Comparison of ENCODE assay signal across 1 cellular context in the genomic region with DNA sequence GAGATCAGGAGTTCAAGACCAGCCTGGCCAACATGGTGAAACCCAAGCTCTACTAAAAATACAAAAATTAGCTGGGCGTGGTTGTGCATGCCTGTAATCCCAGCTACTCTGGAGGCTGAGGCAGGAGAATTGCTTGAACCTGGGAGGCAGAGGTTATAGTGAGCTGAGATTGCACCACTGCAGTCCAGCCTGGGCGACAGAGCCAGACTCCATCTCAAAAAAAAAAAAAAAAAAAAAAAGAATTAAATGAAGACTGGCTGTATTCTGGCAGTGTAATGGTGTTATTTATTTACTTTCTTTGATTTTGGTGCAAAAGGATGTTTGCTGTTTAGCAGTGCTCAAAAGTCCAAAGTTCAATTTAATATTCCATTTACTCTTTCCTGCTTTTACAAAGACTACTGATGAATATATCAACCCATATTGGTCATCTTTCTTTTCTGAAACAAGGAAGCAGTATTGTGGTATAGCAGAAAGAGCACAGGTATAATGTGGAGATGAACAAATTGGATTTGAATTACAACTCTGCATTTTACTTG.
TF ChIP-seq lines count a peak whose summit lies in the region.
"Not testable (repeated sequence)": the region's sequence is repeated elsewhere in the genome, so short reads cannot be mapped to it uniquely, and the experiment has no call there.

No MANE protein-coding gene starts in this region.

TF ChIP-seq in HepG2, 621 proteins besides CTCF, POLR2A, EP300 and RAD21 (continued from another document):
- 0 out of 2 replicates have a peak, but pooled peaks have one; percentile 11 for TF ChIP-seq ZNF687 (CRISPR knock-in tag; IDR thresholded peaks at IDR 0.05)
- TF ChIP-seq CC2D1A (CRISPR knock-in tag; IDR thresholded peaks at IDR 0.05) = 0 out of 2 replicates have a peak, but pooled peaks have one; percentile 18
- peak; percentile 58; the same call in 1 of the 2 replicates for TF ChIP-seq ZNF121 (CRISPR knock-in tag; IDR thresholded peaks at IDR 0.05)
- not testable (repeated sequence) for TF ChIP-seq FOXP1 (IDR thresholded peaks at IDR 0.05); HNF4G (CRISPR knock-in tag; IDR thresholded peaks at IDR 0.05; ENCODE audit: borderline replicate concordance, low read depth)
- TF ChIP-seq FOXP1 (CRISPR knock-in tag; IDR thresholded peaks at IDR 0.05) = 0 out of 2 replicates have a peak, but pooled peaks have one; percentile 33
- peak; percentile 61; the same call in 1 of the 2 replicates for TF ChIP-seq EHMT2 (IDR thresholded peaks at IDR 0.05; ENCODE audit: borderline replicate concordance, low read depth, low read length)
- 0 out of 2 replicates have a peak, but pooled peaks have one; percentile 9 for TF ChIP-seq ZFP82 (CRISPR knock-in tag; IDR thresholded peaks at IDR 0.05; ENCODE audit: borderline replicate concordance)
- 0 out of 2 replicates have a peak, but pooled peaks have one; percentile 63 for TF ChIP-seq ZNF749 (CRISPR knock-in tag; IDR thresholded peaks at IDR 0.05; ENCODE audit: borderline replicate concordance)
- TF ChIP-seq SOX5 (CRISPR knock-in tag; IDR thresholded peaks at IDR 0.05; ENCODE audit: borderline replicate concordance) = 0 out of 2 replicates have a peak, but pooled peaks have one; percentile 8
- TF ChIP-seq ADNP (CRISPR knock-in tag; IDR thresholded peaks at IDR 0.05) = peak; percentile 4; the same call in 1 of the 2 replicates
- 0 out of 2 replicates have a peak, but pooled peaks have one; percentile 21 for TF ChIP-seq ZFP91 (CRISPR knock-in tag; IDR thresholded peaks at IDR 0.05; ENCODE audit: borderline replicate concordance)
- TF ChIP-seq ELF3 (CRISPR knock-in tag; IDR thresholded peaks at IDR 0.05) = peak; percentile 21; the same call in 1 of the 2 replicates
- TF ChIP-seq HNF4G (IDR thresholded peaks at IDR 0.05; ENCODE audit: borderline replicate concordance, low read depth, low read length) = 0 out of 2 replicates have a peak, but pooled peaks have one; percentile 12
- TF ChIP-seq GFI1 (CRISPR knock-in tag; IDR thresholded peaks at IDR 0.05; ENCODE audit: borderline replicate concordance) = peak; percentile 51; the same call in 1 of the 2 replicates
- TF ChIP-seq STAT6 (CRISPR knock-in tag; IDR thresholded peaks at IDR 0.05; ENCODE audit: borderline replicate concordance) = 0 out of 2 replicates have a peak, but pooled peaks have one; percentile 13
